Comparison of ENCODE assay signal across 16 cellular contexts in the genomic region with DNA sequence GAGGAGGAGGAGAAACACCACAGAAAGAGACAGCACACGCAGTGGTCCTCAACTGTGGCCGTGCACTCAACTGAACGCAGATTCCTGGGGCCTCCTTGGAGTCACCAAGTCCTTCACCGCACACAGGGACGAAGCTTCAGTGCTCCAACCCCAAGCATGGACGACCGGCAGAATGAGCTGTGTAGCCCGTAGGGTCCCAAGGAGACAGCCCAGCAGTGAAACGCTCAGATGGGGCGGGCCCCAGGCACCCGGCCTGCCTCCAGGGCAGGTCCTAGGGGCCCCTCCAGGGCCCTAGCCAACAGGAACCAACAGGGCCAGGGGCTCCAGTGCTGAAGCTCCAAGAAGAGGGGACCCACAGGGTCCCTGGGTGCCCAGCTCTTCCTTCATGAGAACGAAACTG.
"Had no signal": no experiment of that assay in that cellular context is flagged by ENCODE, and none has a peak within 500 bp of the region (broad histone marks: within the 10 kb centered on the region; RNA-seq: fewer than 3 reads in every experiment).

No MANE protein-coding gene starts in this region.

- H3K4me1 Mint-ChIP-seq: activated B cell treated with CpG ODN at 0.5 μM for 24 hours had no signal

- H3K4me1 ChIP-seq: esophagus muscularis mucosa, left lung, sigmoid colon had no signal

- DNase-seq: activated B cell treated with CpG ODN at 0.5 μM for 24 hours; activated CD4-positive, alpha-beta T cell treated with anti-CD3 and anti-CD28 coated beads for 48 hours; activated CD8-positive, alpha-beta T cell treated with anti-CD3 and anti-CD28 coated beads for 36 hours; activated effector memory CD4-positive, alpha-beta T cell treated with Interleukin-2 at 50 U/mL for 16 hours; activated naive CD4-positive, alpha-beta T cell treated with anti-CD3 and anti-CD28 coated beads, Interleukin-2, amount 50 U/mL, for 16 hours; activated T-cell treated with anti-CD3 and anti-CD28 coated beads, Interleukin-2, amount 50 U/mL, for 4 hours; left lung; mesendoderm; occipital lobe; sigmoid colon; stimulated activated CD4-positive, alpha-beta T cell treated with anti-CD3 and anti-CD28 coated beads, Interleukin-1b, Interleukin-23, amount 100 ng/mL, for 48 hours; stimulated activated naive CD8-positive, alpha-beta T cell treated with anti-CD3 and anti-CD28 coated beads, Interleukin-15, amount 100 ng/mL, for 72 hours; T-helper 17 cell had no signal

- H3K27ac Mint-ChIP-seq: activated B cell treated with CpG ODN at 0.5 μM for 24 hours; activated CD8-positive, alpha-beta T cell treated with anti-CD3 and anti-CD28 coated beads for 36 hours; stimulated activated naive CD8-positive, alpha-beta T cell treated with anti-CD3 and anti-CD28 coated beads, Interleukin-15, amount 100 ng/mL, for 72 hours; T-helper 17 cell had no signal

- H3K27ac ChIP-seq: esophagus muscularis mucosa, left lung, sigmoid colon had no signal

- H3K27me3 ChIP-seq: esophagus muscularis mucosa, left lung, sigmoid colon had no signal

- H3K4me3 ChIP-seq: esophagus muscularis mucosa, left lung, prostate gland, sigmoid colon had no signal

- H3K36me3 ChIP-seq: left lung, prostate gland, sigmoid colon had no signal

- H3K27me3 Mint-ChIP-seq: activated B cell treated with CpG ODN at 0.5 μM for 24 hours; activated CD8-positive, alpha-beta T cell treated with anti-CD3 and anti-CD28 coated beads for 36 hours; stimulated activated naive CD8-positive, alpha-beta T cell treated with anti-CD3 and anti-CD28 coated beads, Interleukin-15, amount 100 ng/mL, for 72 hours; T-helper 17 cell had no signal

- H3K4me3 Mint-ChIP-seq: activated B cell treated with CpG ODN at 0.5 μM for 24 hours; activated CD8-positive, alpha-beta T cell treated with anti-CD3 and anti-CD28 coated beads for 36 hours; activated T-cell treated with anti-CD3 and anti-CD28 coated beads, Interleukin-2, amount 50 U/mL, for 4 hours; nephron; stimulated activated naive CD8-positive, alpha-beta T cell treated with anti-CD3 and anti-CD28 coated beads, Interleukin-15, amount 100 ng/mL, for 72 hours; T-helper 17 cell had no signal

- ATAC-seq: activated CD8-positive, alpha-beta T cell treated with anti-CD3 and anti-CD28 coated beads for 36 hours; activated T-cell treated with anti-CD3 and anti-CD28 coated beads, Interleukin-2, amount 50 U/mL, for 4 hours; stimulated activated naive CD8-positive, alpha-beta T cell treated with anti-CD3 and anti-CD28 coated beads, Interleukin-15, amount 100 ng/mL, for 72 hours; T-helper 17 cell had no signal

- H3K9me3 ChIP-seq: prostate gland had no signal

- H3K9me3 Mint-ChIP-seq: stimulated activated naive CD8-positive, alpha-beta T cell treated with anti-CD3 and anti-CD28 coated beads, Interleukin-15, amount 100 ng/mL, for 72 hours had no signal
